ENCODE assay signal across 17 cellular contexts in the genomic region with DNA sequence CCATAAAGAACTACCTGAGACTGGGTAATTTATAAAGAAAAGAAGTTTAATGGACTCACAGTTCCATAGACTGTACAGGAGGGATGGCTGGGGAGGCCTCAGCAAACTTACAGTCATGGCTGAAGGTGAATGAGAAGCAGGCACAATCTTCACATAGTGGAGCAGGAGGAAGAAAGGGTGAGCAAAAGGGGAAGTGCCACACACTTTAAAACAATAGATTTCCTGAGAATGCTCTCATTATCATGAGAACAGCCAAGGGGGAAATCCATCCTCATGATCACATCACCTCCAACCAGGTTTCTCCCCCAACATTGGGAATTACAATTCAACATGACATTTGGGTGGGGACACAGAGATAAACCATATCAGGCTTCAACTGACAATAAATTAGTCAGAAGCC.
"Had no signal": no experiment of that assay in that cellular context is flagged by ENCODE, and none has a peak within 500 bp of the region (broad histone marks: within the 10 kb centered on the region; RNA-seq: fewer than 3 reads in every experiment).

No MANE protein-coding gene starts in this region.

- H3K4me3 Mint-ChIP-seq: activated CD4-positive, alpha-beta T cell treated with anti-CD3 and anti-CD28 coated beads, Interleukin-2, amount 10 ng/mL, durations not matched to agents 24 days and 14 days; neural crest cell; stimulated activated naive CD8-positive, alpha-beta T cell treated with anti-CD3 and anti-CD28 coated beads, Interleukin-15, amount 100 ng/mL, for 72 hours had no signal

- H3K36me3 ChIP-seq: colonic mucosa, heart left ventricle, left lung, pancreas, upper lobe of right lung had no signal

- H3K27me3 ChIP-seq: colonic mucosa, left lung, pancreas, testis, upper lobe of right lung had no signal

- H3K4me1 Mint-ChIP-seq: activated CD4-positive, alpha-beta T cell treated with anti-CD3 and anti-CD28 coated beads, Interleukin-2, amount 10 ng/mL, durations not matched to agents 24 days and 14 days; neural crest cell; stimulated activated naive CD8-positive, alpha-beta T cell treated with anti-CD3 and anti-CD28 coated beads, Interleukin-15, amount 100 ng/mL, for 72 hours had no signal

- H3K9me3 ChIP-seq: colonic mucosa, heart left ventricle, left lung, pancreas, testis, upper lobe of right lung had no signal

- ATAC-seq: heart left ventricle; left lung; pancreas; stimulated activated naive CD8-positive, alpha-beta T cell treated with anti-CD3 and anti-CD28 coated beads, Interleukin-15, amount 100 ng/mL, for 72 hours; upper lobe of right lung had no signal

- FAIRE-seq: endothelial cell of umbilical vein, pancreas had no signal

- H3K27ac ChIP-seq: colonic mucosa, heart left ventricle, left lung, pancreas, testis, upper lobe of right lung had no signal

- H3K4me1 ChIP-seq: colonic mucosa, heart left ventricle, left lung, pancreas, testis, upper lobe of right lung had no signal

- H3K27ac Mint-ChIP-seq: activated CD4-positive, alpha-beta T cell treated with anti-CD3 and anti-CD28 coated beads, Interleukin-2, amount 10 ng/mL, durations not matched to agents 24 days and 14 days; stimulated activated naive CD8-positive, alpha-beta T cell treated with anti-CD3 and anti-CD28 coated beads, Interleukin-15, amount 100 ng/mL, for 72 hours had no signal

- DNase-seq: activated CD4-positive, alpha-beta T cell treated with anti-CD3 and anti-CD28 coated beads, Interleukin-2, amount 10 ng/mL, durations not matched to agents 24 days and 14 days; activated naive CD4-positive, alpha-beta T cell treated with Interleukin-2 at 50 U/mL for 16 hours; colonic mucosa; foreskin melanocyte; heart left ventricle; islet precursor cell; left lung; mesenchymal stem cell; pancreas; stimulated activated CD4-positive, alpha-beta T cell treated with anti-CD3 and anti-CD28 coated beads, Interleukin-2, amount 100 ng/mL, for 48 hours; stimulated activated CD8-positive, alpha-beta memory T cell treated with anti-CD3 and anti-CD28 coated beads, Interleukin-4, amount 100 ng/mL, for 48 hours; stimulated activated naive CD8-positive, alpha-beta T cell treated with anti-CD3 and anti-CD28 coated beads, Interleukin-15, amount 100 ng/mL, for 72 hours; T-helper 9 cell; testis; upper lobe of right lung had no signal

- H3K4me3 ChIP-seq: colonic mucosa, heart left ventricle, left lung, pancreas, testis, upper lobe of right lung had no signal

- H3K27me3 Mint-ChIP-seq: activated CD4-positive, alpha-beta T cell treated with anti-CD3 and anti-CD28 coated beads, Interleukin-2, amount 10 ng/mL, durations not matched to agents 24 days and 14 days; stimulated activated naive CD8-positive, alpha-beta T cell treated with anti-CD3 and anti-CD28 coated beads, Interleukin-15, amount 100 ng/mL, for 72 hours had no signal

- H3K9me3 Mint-ChIP-seq: activated CD4-positive, alpha-beta T cell treated with anti-CD3 and anti-CD28 coated beads, Interleukin-2, amount 10 ng/mL, durations not matched to agents 24 days and 14 days; neural crest cell had no signal
